Comparison of ENCODE assay signal across 8 cellular contexts in genomic region chr2:75627902-75628504, GRCh38. TPM values are rescaled to one million over a fixed set of nuclear protein-coding genes. Genes with fewer than 3 reads are reported as not detected.
DNase-seq lines count a peak whose midpoint lies in the region; ATAC-seq, FAIRE-seq and TF ChIP-seq lines count a peak whose summit lies in the region.

No MANE protein-coding gene starts in this region.

- peak; percentile 89 for TF ChIP-seq CTCF in DOHH2 (IDR thresholded peaks at IDR 0.05; ENCODE audit: low read depth, low read length, poor library complexity, severe bottlenecking)
- TF ChIP-seq CTCF in pancreas (IDR thresholded peaks at IDR 0.05), result peak; percentile 73 to 87 (median 79)

- no peaks in the 10 kb centered on the region for H3K4me1 ChIP-seq in DOHH2 (ENCODE audit: control insufficient read depth, low read length)
- peaks cover 0 to 9% (median 3%) of the 10 kb centered on the region in 3 donors for H3K4me1 ChIP-seq in pancreas

- H3K27ac ChIP-seq in DOHH2 (ENCODE audit: low read depth, low read length) (no peak overlapping the region), pancreas (no peak overlapping the region)

- no peaks in the 10 kb centered on the region for H4K20me1 ChIP-seq in DOHH2 (ENCODE audit: control insufficient read depth, insufficient read depth, low read depth, low read length)

- H3K36me3 Mint-ChIP-seq in activated T-helper 17 cell treated with anti-CD3 and anti-CD28 coated beads, Interleukin-2, amount 50 U/mL, for 72 hours (ENCODE audit: low read depth), result no peaks in the 10 kb centered on the region

- ATAC-seq in GM21717 (IDR thresholded peaks at IDR 0.05; ENCODE audit: unreplicated experiment) (peak; percentile 69), pancreas (peak; percentile 74 to 98 (median 92)), GM21447 (IDR thresholded peaks at IDR 0.05; ENCODE audit: unreplicated experiment) (no peak)
- ATAC-seq in activated T-helper 17 cell treated with anti-CD3 and anti-CD28 coated beads, Interleukin-2, amount 50 U/mL, for 72 hours (replicated peaks), result peak; percentile 62

- H3K27me3 Mint-ChIP-seq in activated T-helper 17 cell treated with anti-CD3 and anti-CD28 coated beads, Interleukin-2, amount 50 U/mL, for 72 hours, result peaks cover 27% of the 10 kb centered on the region

- FAIRE-seq in pancreas (lab: Jason Lieb, UNC), result peak; percentile 26

- H3K79me2 ChIP-seq in DOHH2 (ENCODE audit: control insufficient read depth, low read length), result no peaks in the 10 kb centered on the region

- H3K27me3 ChIP-seq in DOHH2 (ENCODE audit: control insufficient read depth, low read length), result 0 out of 2 replicates have a peak, but pooled peaks cover 2% of the 10 kb centered on the region
- H3K27me3 ChIP-seq in pancreas, result peaks cover 0 to 3% (median 0%) of the 10 kb centered on the region in 4 donors

- DNase-seq in LHCN-M2 (ENCODE audit: low read depth), result peak; percentile 64
- DNase-seq in RPMI8226, result peak; percentile 69
- peak; percentile 56 for DNase-seq in foreskin melanocyte
- peak; percentile 56 to 89 (median 80) for DNase-seq in pancreas

- H3K36me3 ChIP-seq in DOHH2 (ENCODE audit: control insufficient read depth, low read length), result no peaks in the 10 kb centered on the region
- H3K36me3 ChIP-seq in pancreas, result no peaks in the 10 kb centered on the region

- intact Hi-C loops in pancreas (cut with DNase I), result no loop called here

- H3K27ac Mint-ChIP-seq in activated T-helper 17 cell treated with anti-CD3 and anti-CD28 coated beads, Interleukin-2, amount 50 U/mL, for 72 hours, result no peak overlapping the region

- H3K4me3 ChIP-seq in DOHH2 (ENCODE audit: low read length) (no peak overlapping the region), pancreas (no peak overlapping the region)

- H3K4me3 Mint-ChIP-seq in activated T-helper 17 cell treated with anti-CD3 and anti-CD28 coated beads, Interleukin-2, amount 50 U/mL, for 72 hours, result no peak overlapping the region

- H3K9me3 ChIP-seq in DOHH2 (ENCODE audit: control insufficient read depth, insufficient read depth, low read length) (no peaks in the 10 kb centered on the region), pancreas (no peaks in the 10 kb centered on the region)

- no peaks in the 10 kb centered on the region for H3K9me2 ChIP-seq in DOHH2 (replicated peaks; ENCODE audit: control insufficient read depth, low read length)

- H3K9me3 Mint-ChIP-seq in activated T-helper 17 cell treated with anti-CD3 and anti-CD28 coated beads, Interleukin-2, amount 50 U/mL, for 72 hours, result no peaks in the 10 kb centered on the region

- WGBS in pancreas, 2 donors, result 0 to 1% methylated on average over 4 of the region's 4 CpGs

- no peaks in the 10 kb centered on the region for H3F3A ChIP-seq in DOHH2 (ENCODE audit: control insufficient read depth, insufficient read depth)

- H3K4me2 ChIP-seq in DOHH2 (ENCODE audit: low read length), result no peak overlapping the region

- H3K4me1 Mint-ChIP-seq in activated T-helper 17 cell treated with anti-CD3 and anti-CD28 coated beads, Interleukin-2, amount 50 U/mL, for 72 hours, result no peaks in the 10 kb centered on the region

RNA-seq across cellular contexts. Expression of gene MRPL19, which starts 18.6 kb away (rescaled TPM):
- total RNA-seq in LHCN-M2 (2014; rRNA removed), result 55.6 and 76.4 TPM in 2 replicates
- polyA plus RNA-seq in LHCN-M2 (2012), result 22.4 TPM
- 10 to 100 TPM; 37.0 to 69.2 TPM for total RNA-seq in activated T-helper 17 cell treated with anti-CD3 and anti-CD28 coated beads, Interleukin-2, amount 50 U/mL, for 72 hours
- total RNA-seq in pancreas, result 10 to 100 TPM; 15.4 to 28.5 (median 22.4) TPM
- 10 to 100 TPM in 1 of 2 donors, 1 to 10 TPM in 1; 7.5 to 13.3 TPM for polyA plus RNA-seq in pancreas
